ENCODE assay signal across 8 cellular contexts in the genomic region with DNA sequence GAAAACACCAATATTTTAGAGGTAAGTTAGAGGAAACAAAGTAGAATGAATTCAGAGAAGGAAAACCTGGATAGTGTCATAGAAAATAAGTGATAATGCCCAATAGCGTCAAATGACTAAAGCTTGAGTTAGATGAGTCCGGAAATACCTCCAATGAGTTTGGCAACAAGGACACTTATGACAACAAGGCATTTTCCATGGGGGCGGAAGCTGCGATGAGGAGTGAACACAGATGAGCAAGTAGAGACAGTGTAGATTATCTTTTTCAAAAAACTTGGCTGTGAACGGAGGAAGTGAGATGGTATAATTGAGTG. TPM values are rescaled to one million over a fixed set of nuclear protein-coding genes. Genes with fewer than 3 reads are reported as not detected.
DNase-seq lines count a peak whose midpoint lies in the region; ATAC-seq, FAIRE-seq and TF ChIP-seq lines count a peak whose summit lies in the region.

No MANE protein-coding gene starts in this region.

- DNase-seq in heart left ventricle (no peak), Right ventricle myocardium inferior (ENCODE audit: missing footprints) (no peak), astrocyte (ENCODE audit: low read depth) (no peak), lung (ENCODE audit: low spot score) (no peak), left lobe of liver (ENCODE audit: low spot score) (no peak)
- no peak for DNase-seq in stimulated activated CD4-positive, alpha-beta T cell treated with anti-CD3 and anti-CD28 coated beads, Interleukin-1b, Interleukin-23, amount 100 ng/mL, for 48 hours

- H3K4me3 ChIP-seq in heart left ventricle (peak overlapping the region; percentile 65 to 100 (median 96)), astrocyte (ENCODE audit: insufficient read depth, low read depth, low read length) (peak overlapping the region; percentile 91), lung (peak overlapping the region; percentile 69), urinary bladder (ENCODE audit: low read depth, low read length) (peak overlapping the region; percentile 89)

- H4K20me1 ChIP-seq in astrocyte (ENCODE audit: insufficient read depth, low read length), result peaks cover 14% of the 10 kb centered on the region

- intact Hi-C loops in heart left ventricle (cut with DNase I), result loop anchor here in 1 of 10 donors (5.0 kb wide), 1 partner anchor 87 kb away; no protein-coding TSS in a partner anchor
- intact Hi-C loops in Right ventricle myocardium inferior (cut with DNase I), result no loop called here

- H2AFZ ChIP-seq in astrocyte (ENCODE audit: low read depth, low read length), result peak overlapping the region; percentile 96

- H3K36me3 ChIP-seq in heart left ventricle, result no peaks in the 10 kb centered on the region
- H3K36me3 ChIP-seq in astrocyte (ENCODE audit: insufficient read depth, low read length), result no peaks in the 10 kb centered on the region
- no peaks in the 10 kb centered on the region for H3K36me3 ChIP-seq in lung (ENCODE audit: control insufficient read depth in 2 of 2, insufficient read depth in 2 of 2, low read length in 2 of 2)
- no peaks in the 10 kb centered on the region for H3K36me3 ChIP-seq in urinary bladder (ENCODE audit: insufficient read depth)

- H3K4me3 Mint-ChIP-seq in astrocyte (ENCODE audit: unreplicated experiment), result peak overlapping the region; percentile 97

- H3K4me1 ChIP-seq in heart left ventricle (peaks cover 0 to 48% (median 11%) of the 10 kb centered on the region in 12 donors), astrocyte (ENCODE audit: insufficient read depth, low read length) (peaks cover 4% of the 10 kb centered on the region), lung (ENCODE audit: control insufficient read depth in 2 of 2, insufficient read depth in 2 of 2, low read length in 2 of 2) (peaks cover 3 to 11% of the 10 kb centered on the region in 2 donors), urinary bladder (ENCODE audit: insufficient read depth) (no peaks in the 10 kb centered on the region)

- peak overlapping the region; percentile 8 for H3K27ac Mint-ChIP-seq in astrocyte (ENCODE audit: unreplicated experiment)

- TF ChIP-seq POLR2A in heart left ventricle (IDR thresholded peaks at IDR 0.05), result no peak

- peak overlapping the region; percentile 95 for H3K4me2 ChIP-seq in astrocyte (ENCODE audit: low read length)

- TF ChIP-seq CTCF in heart left ventricle (IDR thresholded peaks at IDR 0.05) (no peak), astrocyte (IDR thresholded peaks at IDR 0.05; ENCODE audit: insufficient read depth, low read depth, low read length) (no peak), lung (IDR thresholded peaks at IDR 0.05; ENCODE audit: control extremely low read depth, extremely low read depth) (no peak)

- peak overlapping the region; percentile 95 for H3K9ac ChIP-seq in astrocyte (ENCODE audit: low read length)

- H3K9me3 ChIP-seq in heart left ventricle (peaks cover 0 to 11% (median 0%) of the 10 kb centered on the region in 12 donors), astrocyte (ENCODE audit: insufficient read depth, low read depth, low read length) (no peaks in the 10 kb centered on the region), lung (ENCODE audit: control insufficient read depth in 2 of 2, insufficient read depth in 1 of 2, low read length in 1 of 2) (no peaks in the 10 kb centered on the region)

- H3K79me2 ChIP-seq in astrocyte (ENCODE audit: insufficient read depth, low read length), result peaks cover 46% of the 10 kb centered on the region

- H3K27me3 ChIP-seq in heart left ventricle (no peaks in the 10 kb centered on the region), astrocyte (ENCODE audit: insufficient read depth, low read length) (no peaks in the 10 kb centered on the region), lung (ENCODE audit: control insufficient read depth, insufficient read depth) (no peaks in the 10 kb centered on the region)

- WGBS in heart left ventricle, 4 donors, result 69 to 80% (median 70%) methylated on average over 5 of the region's 5 CpGs
- WGBS in lung, 2 donors, result 70 to 84% methylated on average over 5 of the region's 5 CpGs
- 72% methylated on average over 5 of the region's 5 CpGs for WGBS in urinary bladder

- no peaks in the 10 kb centered on the region for H3K27me3 Mint-ChIP-seq in astrocyte (ENCODE audit: low read depth, unreplicated experiment)

- peaks cover 3% of the 10 kb centered on the region for H3K36me3 Mint-ChIP-seq in astrocyte (ENCODE audit: low read depth, unreplicated experiment)

- no peak for FAIRE-seq in astrocyte (lab: Jason Lieb, UNC)

- H3K27ac ChIP-seq in heart left ventricle (peak overlapping the region in 11 of 12 donors; percentile 82 to 99 (median 93)), astrocyte (ENCODE audit: low read depth, low read length) (no peak overlapping the region), lung (ENCODE audit: low read depth in 1 of 2, low read length in 1 of 2) (peak overlapping the region; percentile 83 to 95), urinary bladder (ENCODE audit: low read depth) (no peak overlapping the region)

- H3K4me1 Mint-ChIP-seq in astrocyte (ENCODE audit: low read depth, unreplicated experiment), result peaks cover 14% of the 10 kb centered on the region

- ATAC-seq in heart left ventricle (peak in 1 of 4 donors; percentile 9), Right ventricle myocardium inferior (no peak), lung (ENCODE audit: insufficient read depth, low FRiP score) (no peak), HG03135 (IDR thresholded peaks at IDR 0.05; ENCODE audit: unreplicated experiment) (no peak), left lobe of liver (no peak)

- H3K9me3 Mint-ChIP-seq in astrocyte (ENCODE audit: unreplicated experiment), result peaks cover 6% of the 10 kb centered on the region

RNA-seq across cellular contexts. Expression of a gene that starts 0.4 kb away (rescaled TPM):
- total RNA-seq in heart left ventricle (1 to 10 TPM; 4.7 to 8.6 (median 5.2) TPM), Right ventricle myocardium inferior (5.9 TPM), astrocyte (18.3 and 19.9 TPM in 2 replicates), lung (10 to 100 TPM; 13.5 to 39.4 TPM), urinary bladder (24.0 TPM), left lobe of liver (4.8 TPM)
- polyA plus RNA-seq in heart left ventricle (1 to 10 TPM; 4.0 to 7.9 TPM), lung (1 to 10 TPM; 5.0 to 9.0 TPM), urinary bladder (9.5 TPM)

Comparison
In these comparisons a context has a peak if more than half of its experiments do, and no peak if none do; other contexts are left out.
1. H3K27ac ChIP-seq: peak in heart left ventricle (11 of 12) and lung (2 of 2); none in astrocyte (single experiment) and urinary bladder (single experiment).
2. Peak in every context shown above with its lines, with median percentiles within 50 percentile points of each other: H3K4me3 ChIP-seq.